29 cellular contexts compared by ENCODE assay signal in genomic region chr9:88833946-88834345, GRCh38.
"Had no signal": no experiment of that assay in that cellular context is flagged by ENCODE, and none has a peak within 500 bp of the region (broad histone marks: within the 10 kb centered on the region; RNA-seq: fewer than 3 reads in every experiment).

No MANE protein-coding gene starts in this region.

- H3K4me1 ChIP-seq: parathyroid adenoma, psoas muscle had no signal

- H3K27ac Mint-ChIP-seq: activated naive CD4-positive, alpha-beta T cell treated with anti-CD3 and anti-CD28 coated beads for 36 hours; mesothelial cell of epicardium; stimulated activated naive B cell treated with anti-CD40 and anti-IgM and Interleukin-4, amounts not matched to agents 10 μg/mL and 1 μg/mL and 100 μg/mL, for 72 hours had no signal

- H3K36me3 Mint-ChIP-seq: mesothelial cell of epicardium; naive thymus-derived CD4-positive, alpha-beta T cell had no signal

- H3K36me3 ChIP-seq: colonic mucosa, gastroesophageal sphincter, sigmoid colon, tibial nerve had no signal

- H3K9me3 ChIP-seq: colonic mucosa, gastroesophageal sphincter, psoas muscle, sigmoid colon, tibial nerve had no signal

- H3K27me3 ChIP-seq: colonic mucosa, gastroesophageal sphincter, sigmoid colon, tibial nerve had no signal

- H3K4me1 Mint-ChIP-seq: neural crest cell had no signal

- FAIRE-seq: endometrium, kidney, small intestine, TTC549 had no signal

- H3K27ac ChIP-seq: colonic mucosa, gastroesophageal sphincter, parathyroid adenoma, psoas muscle, sigmoid colon, tibial nerve, VCaP had no signal

- DNase-seq: activated CD4-positive, alpha-beta T cell treated with anti-CD3 and anti-CD28 coated beads for 4 hours; activated CD4-positive, alpha-beta T cell treated with anti-CD3 and anti-CD28 coated beads, Interleukin-2, amount 50 U/mL, for 4 hours; activated effector memory CD4-positive, alpha-beta T cell treated with Interleukin-2 at 50 U/mL for 16 hours; activated naive CD4-positive, alpha-beta T cell treated with anti-CD3 and anti-CD28 coated beads for 36 hours; cerebellar nuclear complex; colonic mucosa; effector CD8-positive, alpha-beta T cell; erythroblast; hippocampal formation; kidney; left colon; naive thymus-derived CD4-positive, alpha-beta T cell; nucleus accumbens; psoas muscle; sigmoid colon; small intestine; stimulated activated CD4-positive, alpha-beta T cell treated with anti-CD3 and anti-CD28 coated beads, Interleukin-15, amount 100 ng/mL, for 24 hours; stimulated activated CD4-positive, alpha-beta T cell treated with anti-CD3 and anti-CD28 coated beads, Interleukin-2, amount 100 ng/mL, for 24 hours; stimulated activated naive B cell treated with anti-CD40 and anti-IgM and Interleukin-4, amounts not matched to agents 10 μg/mL and 1 μg/mL and 100 μg/mL, for 72 hours; T-helper 9 cell had no signal

- H3K9me3 Mint-ChIP-seq: activated naive CD4-positive, alpha-beta T cell treated with anti-CD3 and anti-CD28 coated beads for 36 hours; T-helper 1 cell treated with Interleukin-12 subunit alpha and Interleukin-12 subunit beta and Interleukin-4 antibody, amounts not matched to agents 30 μg/mL and 1 μg/mL, for 36 hours had no signal

- H3K4me3 Mint-ChIP-seq: activated naive CD4-positive, alpha-beta T cell treated with anti-CD3 and anti-CD28 coated beads for 36 hours; mesothelial cell of epicardium; neural crest cell; stimulated activated naive B cell treated with anti-CD40 and anti-IgM and Interleukin-4, amounts not matched to agents 10 μg/mL and 1 μg/mL and 100 μg/mL, for 72 hours; T-helper 1 cell treated with Interleukin-12 subunit alpha and Interleukin-12 subunit beta and Interleukin-4 antibody, amounts not matched to agents 30 μg/mL and 1 μg/mL, for 36 hours had no signal

- H3K4me3 ChIP-seq: colonic mucosa, gastroesophageal sphincter, psoas muscle, sigmoid colon, tibial nerve had no signal

- ATAC-seq: gastroesophageal sphincter; left colon; naive thymus-derived CD4-positive, alpha-beta T cell; psoas muscle; stimulated activated naive B cell treated with anti-CD40 and anti-IgM and Interleukin-4, amounts not matched to agents 10 μg/mL and 1 μg/mL and 100 μg/mL, for 72 hours had no signal
